17 cellular contexts compared by ENCODE assay signal in genomic region chr11:88520391-88520790, GRCh38.
"Had no signal": no experiment of that assay in that cellular context is flagged by ENCODE, and none has a peak within 500 bp of the region (broad histone marks: within the 10 kb centered on the region; RNA-seq: fewer than 3 reads in every experiment).

No MANE protein-coding gene starts in this region.

- H3K27ac ChIP-seq: coronary artery, epithelial cell of prostate, left ventricle myocardium inferior, stomach had no signal

- H3K27me3 ChIP-seq: heart left ventricle, stomach had no signal

- H3K27me3 Mint-ChIP-seq: activated naive CD8-positive, alpha-beta T cell treated with anti-CD3 and anti-CD28 coated beads for 36 hours had no signal

- DNase-seq: activated CD4-positive, alpha-beta memory T cell treated with anti-CD3 and anti-CD28 coated beads for 36 hours; activated gamma-delta T cell treated with Interleukin-2 at 50 U/mL for 16 hours; activated naive CD8-positive, alpha-beta T cell treated with anti-CD3 and anti-CD28 coated beads for 36 hours; activated T-cell treated with anti-CD3 and anti-CD28 coated beads, Interleukin-2, amount 50 U/mL, for 48 hours; aorta; effector CD8-positive, alpha-beta T cell; foreskin melanocyte; heart left ventricle; islet precursor cell; left ventricle myocardium inferior; mesendoderm; nephron progenitor cell; stimulated activated CD4-positive, alpha-beta T cell treated with anti-CD3 and anti-CD28 coated beads, Interleukin-15, amount 100 ng/mL, for 24 hours; stomach had no signal

- H3K4me3 ChIP-seq: coronary artery, heart left ventricle, left ventricle myocardium inferior, stomach had no signal

- H3K36me3 Mint-ChIP-seq: activated CD4-positive, alpha-beta memory T cell treated with anti-CD3 and anti-CD28 coated beads for 36 hours; activated naive CD8-positive, alpha-beta T cell treated with anti-CD3 and anti-CD28 coated beads for 36 hours had no signal

- H3K36me3 ChIP-seq: heart left ventricle, left ventricle myocardium inferior, stomach had no signal

- H3K4me1 Mint-ChIP-seq: activated naive CD8-positive, alpha-beta T cell treated with anti-CD3 and anti-CD28 coated beads for 36 hours; nephron progenitor cell had no signal

- H3K4me3 Mint-ChIP-seq: activated CD4-positive, alpha-beta memory T cell treated with anti-CD3 and anti-CD28 coated beads for 36 hours; activated naive CD8-positive, alpha-beta T cell treated with anti-CD3 and anti-CD28 coated beads for 36 hours; nephron progenitor cell; T-helper 2 cell treated with Interferon-gamma antibody and Interleukin-4, amounts not matched to agents 5 μg/mL and 100 μg/mL, for 36 hours had no signal

- H3K9me3 Mint-ChIP-seq: activated CD4-positive, alpha-beta memory T cell treated with anti-CD3 and anti-CD28 coated beads for 36 hours; activated naive CD8-positive, alpha-beta T cell treated with anti-CD3 and anti-CD28 coated beads for 36 hours; nephron progenitor cell; T-helper 2 cell treated with Interferon-gamma antibody and Interleukin-4, amounts not matched to agents 5 μg/mL and 100 μg/mL, for 36 hours had no signal

- H3K27ac Mint-ChIP-seq: activated CD4-positive, alpha-beta memory T cell treated with anti-CD3 and anti-CD28 coated beads for 36 hours; activated naive CD8-positive, alpha-beta T cell treated with anti-CD3 and anti-CD28 coated beads for 36 hours; nephron progenitor cell; T-helper 2 cell treated with Interferon-gamma antibody and Interleukin-4, amounts not matched to agents 5 μg/mL and 100 μg/mL, for 36 hours had no signal

- ATAC-seq: heart left ventricle had no signal

- H3K4me1 ChIP-seq: heart left ventricle, left ventricle myocardium inferior had no signal

- H3K9me3 ChIP-seq: heart left ventricle, left ventricle myocardium inferior, stomach had no signal
